In genomic region chr12:106362971-106363370, GRCh38 we compare ENCODE assay signal across 28 cellular contexts.
"Had no signal": no experiment of that assay in that cellular context is flagged by ENCODE, and none has a peak within 500 bp of the region (broad histone marks: within the 10 kb centered on the region; RNA-seq: fewer than 3 reads in every experiment).

No MANE protein-coding gene starts in this region.

- H3K27ac ChIP-seq: colonic mucosa, coronary artery, dorsolateral prefrontal cortex, epithelial cell of prostate, esophagus muscularis mucosa, foreskin keratinocyte, gastrocnemius medialis, gastroesophageal sphincter, heart left ventricle, heart right ventricle had no signal

- H3K9me3 ChIP-seq: colonic mucosa, esophagus muscularis mucosa, esophagus squamous epithelium, gastrocnemius medialis, gastroesophageal sphincter, heart left ventricle, heart right ventricle had no signal

- H3K36me3 ChIP-seq: colonic mucosa, gastrocnemius medialis had no signal

- H3K9me3 Mint-ChIP-seq: dendritic cell treated with granulocyte-macrophage colony-stimulating factor and Interleukin-4, amounts not matched to agents 40 ng/mL and 50 ng/mL, for 4 days; effector memory CD8-positive, alpha-beta T cell; endodermal cell had no signal

- H3K27me3 Mint-ChIP-seq: dendritic cell treated with granulocyte-macrophage colony-stimulating factor and Interleukin-4, amounts not matched to agents 40 ng/mL and 50 ng/mL, for 4 days; effector memory CD8-positive, alpha-beta T cell had no signal

- FAIRE-seq: colon, endometrium, endothelial cell of umbilical vein, frontal cortex had no signal

- H3K27me3 ChIP-seq: colonic mucosa, dorsolateral prefrontal cortex, esophagus muscularis mucosa, esophagus squamous epithelium, foreskin keratinocyte, gastrocnemius medialis, gastroesophageal sphincter, heart left ventricle, heart right ventricle had no signal

- H3K4me3 Mint-ChIP-seq: dendritic cell treated with granulocyte-macrophage colony-stimulating factor and Interleukin-4, amounts not matched to agents 40 ng/mL and 50 ng/mL, for 4 days; effector memory CD8-positive, alpha-beta T cell; endodermal cell had no signal

- H3K27ac Mint-ChIP-seq: dendritic cell treated with granulocyte-macrophage colony-stimulating factor and Interleukin-4, amounts not matched to agents 40 ng/mL and 50 ng/mL, for 4 days; effector memory CD8-positive, alpha-beta T cell; endodermal cell had no signal

- H3K4me3 ChIP-seq: colonic mucosa, coronary artery, dorsolateral prefrontal cortex, esophagus muscularis mucosa, esophagus squamous epithelium, gastrocnemius medialis, gastroesophageal sphincter, heart left ventricle, heart right ventricle had no signal

- DNase-seq: colonic mucosa; cortex of kidney; dermis blood vessel endothelial cell; dorsolateral prefrontal cortex; effector CD4-positive, alpha-beta T cell; effector CD8-positive, alpha-beta T cell; effector memory CD4-positive, alpha-beta T cell; effector memory CD8-positive, alpha-beta T cell; endodermal cell; erythroblast; esophagus squamous epithelium; foreskin fibroblast; foreskin keratinocyte; foreskin melanocyte; gastrocnemius medialis; glutamatergic neuron; head of caudate nucleus; heart left ventricle; heart right ventricle had no signal

- H3K4me1 ChIP-seq: colonic mucosa, foreskin keratinocyte had no signal
